ENCODE assay signal across 1 cellular context in genomic region chr4:4455199-4455865, GRCh38.
TF ChIP-seq lines count a peak whose summit lies in the region.

No MANE protein-coding gene starts in this region.

TF ChIP-seq in GM23338, 12 proteins besides CTCF, POLR2A, EP300 and RAD21 (continued from another document):
- TF ChIP-seq ZNF114 (CRISPR knock-in tag; IDR thresholded peaks at IDR 0.05) = no peak
- TF ChIP-seq REST (IDR thresholded peaks at IDR 0.05; ENCODE audit: unreplicated experiment) = no peak
- TF ChIP-seq ETS1 (IDR thresholded peaks at IDR 0.05) = no peak
- no peak for TF ChIP-seq STAT1 (IDR thresholded peaks at IDR 0.05; ENCODE audit: unreplicated experiment)
TF ChIP-seq in GM23338: peak in this region for 0.
